Comparison of ENCODE assay signal across 15 cellular contexts in the genomic region with DNA sequence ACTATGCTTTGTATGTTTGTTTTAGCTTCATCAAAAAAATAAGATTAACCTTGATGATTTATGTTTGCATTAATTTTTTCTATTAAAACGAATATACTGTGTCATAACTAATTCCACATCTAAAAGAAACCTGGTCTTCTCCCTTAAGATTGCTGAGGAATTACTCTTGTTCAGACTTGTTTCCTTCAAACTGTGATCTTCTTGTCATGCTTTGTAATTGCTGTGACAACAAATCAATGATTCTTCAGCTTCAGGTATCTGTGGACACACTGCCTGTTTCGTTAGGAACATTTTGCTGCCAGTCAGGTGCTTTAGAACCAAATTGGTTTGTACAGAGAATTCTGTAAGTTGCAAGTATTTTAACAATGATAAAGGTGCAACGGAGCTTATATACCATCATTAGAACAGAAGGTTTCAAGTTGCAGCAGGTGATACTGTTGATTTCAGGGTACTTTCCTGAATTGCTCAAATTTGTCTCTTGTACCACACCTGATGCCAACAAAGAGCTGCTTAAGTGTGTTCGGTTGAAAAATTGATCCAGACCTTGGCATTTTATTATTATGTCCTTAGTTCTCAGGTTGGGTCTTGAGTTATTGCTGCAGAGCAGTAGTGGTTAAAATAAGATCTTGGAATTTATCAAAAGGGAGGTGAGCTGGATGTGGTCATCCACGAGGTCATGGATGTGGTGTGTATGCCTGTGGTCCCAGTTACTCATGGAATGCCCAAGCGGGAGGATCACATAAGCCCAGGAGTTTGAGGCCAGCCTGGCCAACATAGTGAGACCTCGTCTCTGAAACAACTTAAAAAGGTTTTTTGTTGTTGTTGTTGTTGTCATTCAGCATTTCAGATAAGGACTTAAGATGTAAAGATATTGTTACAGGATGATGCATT. TPM values are rescaled to one million over a fixed set of nuclear protein-coding genes. Genes with fewer than 3 reads are reported as not detected.
A peak's percentile ranks its signal among the peaks of the same experiment; 100 is the strongest.
DNase-seq lines count a peak whose midpoint lies in the region; ATAC-seq and TF ChIP-seq lines count a peak whose summit lies in the region.
"Had no signal": no experiment of that assay in that cellular context is flagged by ENCODE, and none has a peak within 500 bp of the region (broad histone marks: within the 10 kb centered on the region; RNA-seq: fewer than 3 reads in every experiment).

No MANE protein-coding gene starts in this region.

- TF ChIP-seq CTCF in IMR-90 (conservative IDR thresholded peaks at IDR 0.05; ENCODE audit: low read depth, low read length) (no peak), mesothelial cell of epicardium (IDR thresholded peaks at IDR 0.05; ENCODE audit: unreplicated experiment) (no peak)

- peak overlapping the region in 2 of 3 donors; percentile 47 to 53 for H3K27ac Mint-ChIP-seq in CD4-positive, CD25-positive, alpha-beta regulatory T cell
- peak overlapping the region; percentile 16 for H3K27ac Mint-ChIP-seq in activated T-helper 2 cell treated with anti-CD3 and anti-CD28 coated beads, Interferon-gamma antibody, Interleukin-2, Interleukin-4, amounts not matched to agents 10 μg/mL and 5 μg/mL and 100 μg/mL, durations not matched to agents 14 hours and 24 hours and 36 hours
- peak overlapping the region; percentile 15 for H3K27ac Mint-ChIP-seq in mesothelial cell of epicardium

- H3K4me3 ChIP-seq in CD4-positive, CD25-positive, alpha-beta regulatory T cell (ENCODE audit: low read depth, low read length) = no peak overlapping the region
- no peak overlapping the region for H3K4me3 ChIP-seq in IMR-90 (ENCODE audit: insufficient read depth, low read depth, low read length)
- H3K4me3 ChIP-seq: colonic mucosa, mucosa of descending colon had no signal

- H3K36me3 ChIP-seq in CD4-positive, CD25-positive, alpha-beta regulatory T cell (ENCODE audit: control insufficient read depth, insufficient read depth, low read length) = peaks cover 51% of the 10 kb centered on the region
- H3K36me3 ChIP-seq in IMR-90 (ENCODE audit: control insufficient read depth, insufficient read depth, low read length) = no peaks in the 10 kb centered on the region
- H3K36me3 ChIP-seq: colonic mucosa had no signal

- in situ Hi-C loops in IMR-90 (cut with MboI; ENCODE audit: low sequenced_read_pairs) = no loop called here

- peaks cover 0 to 8% (median 4%) of the 10 kb centered on the region in 4 donors for H3K4me1 Mint-ChIP-seq in CD4-positive, CD25-positive, alpha-beta regulatory T cell
- peaks cover 18% of the 10 kb centered on the region for H3K4me1 Mint-ChIP-seq in activated T-helper 2 cell treated with anti-CD3 and anti-CD28 coated beads, Interferon-gamma antibody, Interleukin-2, Interleukin-4, amounts not matched to agents 10 μg/mL and 5 μg/mL and 100 μg/mL, durations not matched to agents 14 hours and 24 hours and 36 hours (ENCODE audit: low read depth)
- peaks cover 42% of the 10 kb centered on the region for H3K4me1 Mint-ChIP-seq in mesothelial cell of epicardium

- no peak overlapping the region for H3K9ac ChIP-seq in IMR-90 (ENCODE audit: low read depth, low read length)

- POLR2A ChIA-PET in IMR-90 (lab: Charles Lee; ENCODE audit: unreplicated experiment) = no interaction called here

- no TSS peak for BruUV-seq in IMR-90 (replicated peaks; lab: Mats Ljungman, UMichigan)

- H3K4me1 ChIP-seq in CD4-positive, CD25-positive, alpha-beta regulatory T cell (ENCODE audit: control insufficient read depth, insufficient read depth, low read length, poor library complexity, severe bottlenecking) = no peaks in the 10 kb centered on the region
- peaks cover 4% of the 10 kb centered on the region; the same call in 1 of the 2 replicates for H3K4me1 ChIP-seq in IMR-90 (ENCODE audit: control insufficient read depth, insufficient read depth, low read length)
- H3K4me1 ChIP-seq: colonic mucosa had no signal

- H4K8ac ChIP-seq in IMR-90 (ENCODE audit: low read depth in 2 of 2, low read length in 2 of 2) = no peak overlapping the region

- TF ChIP-seq POLR2A in IMR-90 (IDR thresholded peaks at IDR 0.05; ENCODE audit: low read depth, low read length) = no peak

- H2BK120ac ChIP-seq in IMR-90 (ENCODE audit: low read depth, low read length) = no peak overlapping the region

- intact Hi-C loops in IMR-90 (cut with micrococcal nuclease) = no loop called here
- intact Hi-C loops in activated T-helper 2 cell treated with anti-CD3 and anti-CD28 coated beads, Interferon-gamma antibody, Interleukin-2, Interleukin-4, amounts not matched to agents 10 μg/mL and 5 μg/mL and 100 μg/mL, durations not matched to agents 14 hours and 24 hours and 36 hours (cut with micrococcal nuclease) = no loop called here

- H3K9me3 ChIP-seq in CD4-positive, CD25-positive, alpha-beta regulatory T cell (ENCODE audit: control insufficient read depth in 2 of 2, low read length in 2 of 2) = no peaks in the 10 kb centered on the region
- H3K9me3 ChIP-seq in IMR-90 (ENCODE audit: control insufficient read depth, insufficient read depth, low read length) = no peaks in the 10 kb centered on the region
- H3K9me3 ChIP-seq: colonic mucosa, mucosa of descending colon had no signal

- TF ChIP-seq RAD21 in IMR-90 (IDR thresholded peaks at IDR 0.05; ENCODE audit: low read length) = no peak

- CTCF ChIA-PET in IMR-90 (lab: Yijun Ruan, JAX) = interaction anchor here (1.5 kb wide), 1 partner anchor 22 kb away, joined by 5 read pairs; no protein-coding TSS in a partner anchor

- H3K4me3 Mint-ChIP-seq in CD4-positive, CD25-positive, alpha-beta regulatory T cell = no peak overlapping the region
- H3K4me3 Mint-ChIP-seq in activated T-helper 2 cell treated with anti-CD3 and anti-CD28 coated beads, Interferon-gamma antibody, Interleukin-2, Interleukin-4, amounts not matched to agents 10 μg/mL and 5 μg/mL and 100 μg/mL, durations not matched to agents 14 hours and 24 hours and 36 hours (ENCODE audit: low read depth) = no peak overlapping the region
- H3K4me3 Mint-ChIP-seq in mesothelial cell of epicardium = no peak overlapping the region
- H3K4me3 Mint-ChIP-seq: activated naive CD8-positive, alpha-beta T cell treated with anti-CD3 and anti-CD28 coated beads, Interleukin-2, amount 10 ng/mL, durations not matched to agents 7 days and 5 days had no signal

- no peak overlapping the region for H3K4ac ChIP-seq in IMR-90 (ENCODE audit: low read depth, low read length)

- H2BK15ac ChIP-seq in IMR-90 (ENCODE audit: low read depth, low read length) = no peak overlapping the region

- ATAC-seq in CD4-positive, CD25-positive, alpha-beta regulatory T cell (ENCODE audit: low read depth in 2 of 2) = no peak
- ATAC-seq in IMR-90 (ENCODE audit: low read depth) = 0 out of 2 replicates have a peak, but pooled peaks have one; percentile 17
- ATAC-seq in GM18867 (IDR thresholded peaks at IDR 0.05; ENCODE audit: unreplicated experiment) = no peak
- ATAC-seq in HG03159 (IDR thresholded peaks at IDR 0.05; ENCODE audit: unreplicated experiment) = no peak
- ATAC-seq: mucosa of descending colon had no signal

- no peak overlapping the region for H2BK5ac ChIP-seq in IMR-90 (ENCODE audit: low read depth, low read length, poor library complexity, severe bottlenecking)

- no peak overlapping the region for H3K56ac ChIP-seq in IMR-90 (ENCODE audit: extremely low read depth, insufficient read depth, low read length)

- H3K18ac ChIP-seq in IMR-90 (ENCODE audit: low read depth, low read length) = no peak overlapping the region

- no peak overlapping the region for H4K5ac ChIP-seq in IMR-90 (ENCODE audit: low read depth, low read length)

- H3K27ac ChIP-seq in CD4-positive, CD25-positive, alpha-beta regulatory T cell (ENCODE audit: insufficient read depth, low read length, poor library complexity, severe bottlenecking) = no peak overlapping the region
- H3K27ac ChIP-seq in IMR-90 (ENCODE audit: insufficient read depth, low read length) = no peak overlapping the region
- H3K27ac ChIP-seq: colonic mucosa had no signal

- H3K79me1 ChIP-seq in IMR-90 (ENCODE audit: low read depth in 1 of 2, low read length in 2 of 2) = no peaks in the 10 kb centered on the region

- no peak for DNase-seq in CD4-positive, CD25-positive, alpha-beta regulatory T cell
- DNase-seq in IMR-90 (peak; percentile 69), mesothelial cell of epicardium (ENCODE audit: low spot score in 2 of 2, unreplicated experiment in 2 of 2) (no peak), GOT3 (lab: John Stamatoyannopoulos, UW) (no peak), GM19240 (ENCODE audit: insufficient read length, low spot score) (no peak)
- no peak for DNase-seq in activated T-helper 2 cell treated with anti-CD3 and anti-CD28 coated beads, Interferon-gamma antibody, Interleukin-2, Interleukin-4, amounts not matched to agents 10 μg/mL and 5 μg/mL and 100 μg/mL, durations not matched to agents 14 hours and 24 hours and 36 hours (ENCODE audit: low spot score)
- DNase-seq: activated naive CD8-positive, alpha-beta T cell treated with anti-CD3 and anti-CD28 coated beads, Interleukin-2, amount 10 ng/mL, durations not matched to agents 7 days and 5 days; C1 segment of cervical spinal cord; colonic mucosa; mucosa of descending colon; NCI-H524 treated with DMSO at 0.1 percent for 48 hours; stimulated activated CD4-positive, alpha-beta T cell treated with anti-CD3 and anti-CD28 coated beads, Interleukin-2, amount 100 ng/mL, for 24 hours; stimulated activated naive CD4-positive, alpha-beta T cell had no signal

- H3K9me1 ChIP-seq in IMR-90 (ENCODE audit: insufficient read depth, low read length) = no peaks in the 10 kb centered on the region

- H2AK5ac ChIP-seq in IMR-90 (ENCODE audit: low read depth, low read length) = no peak overlapping the region

- H3K36me3 Mint-ChIP-seq in CD4-positive, CD25-positive, alpha-beta regulatory T cell = peaks cover 40% of the 10 kb centered on the region
- H3K36me3 Mint-ChIP-seq in activated T-helper 2 cell treated with anti-CD3 and anti-CD28 coated beads, Interferon-gamma antibody, Interleukin-2, Interleukin-4, amounts not matched to agents 10 μg/mL and 5 μg/mL and 100 μg/mL, durations not matched to agents 14 hours and 24 hours and 36 hours (ENCODE audit: low read depth) = peaks cover 87% of the 10 kb centered on the region
- H3K36me3 Mint-ChIP-seq in mesothelial cell of epicardium = no peaks in the 10 kb centered on the region

- no peak overlapping the region for H2AFZ ChIP-seq in IMR-90 (replicated peaks; ENCODE audit: low read length, poor library complexity)

- no peaks in the 10 kb centered on the region for H3K27me3 Mint-ChIP-seq in CD4-positive, CD25-positive, alpha-beta regulatory T cell
- H3K27me3 Mint-ChIP-seq in activated T-helper 2 cell treated with anti-CD3 and anti-CD28 coated beads, Interferon-gamma antibody, Interleukin-2, Interleukin-4, amounts not matched to agents 10 μg/mL and 5 μg/mL and 100 μg/mL, durations not matched to agents 14 hours and 24 hours and 36 hours (ENCODE audit: low read depth) = no peaks in the 10 kb centered on the region
- no peaks in the 10 kb centered on the region for H3K27me3 Mint-ChIP-seq in mesothelial cell of epicardium (ENCODE audit: low read depth)
- H3K27me3 Mint-ChIP-seq: activated naive CD8-positive, alpha-beta T cell treated with anti-CD3 and anti-CD28 coated beads, Interleukin-2, amount 10 ng/mL, durations not matched to agents 7 days and 5 days had no signal

- no peaks in the 10 kb centered on the region for H3K9me3 Mint-ChIP-seq in CD4-positive, CD25-positive, alpha-beta regulatory T cell
- no peaks in the 10 kb centered on the region for H3K9me3 Mint-ChIP-seq in activated T-helper 2 cell treated with anti-CD3 and anti-CD28 coated beads, Interferon-gamma antibody, Interleukin-2, Interleukin-4, amounts not matched to agents 10 μg/mL and 5 μg/mL and 100 μg/mL, durations not matched to agents 14 hours and 24 hours and 36 hours
- no peaks in the 10 kb centered on the region for H3K9me3 Mint-ChIP-seq in mesothelial cell of epicardium
- H3K9me3 Mint-ChIP-seq: activated naive CD8-positive, alpha-beta T cell treated with anti-CD3 and anti-CD28 coated beads, Interleukin-2, amount 10 ng/mL, durations not matched to agents 7 days and 5 days had no signal

- dilution Hi-C loops in IMR-90 (cut with HindIII; ENCODE audit: low sequenced_read_pairs, unreplicated experiment) = no loop called here

- no peak overlapping the region for H3K4me2 ChIP-seq in IMR-90 (ENCODE audit: low read depth, low read length)

- H4K20me1 ChIP-seq in IMR-90 (ENCODE audit: insufficient read depth, low read length) = no peaks in the 10 kb centered on the region

- H2BK20ac ChIP-seq in IMR-90 (ENCODE audit: low read depth, low read length) = no peak overlapping the region

- no peak overlapping the region for H3K14ac ChIP-seq in IMR-90 (replicated peaks; ENCODE audit: low read depth, low read length)

- H3K27me3 ChIP-seq in CD4-positive, CD25-positive, alpha-beta regulatory T cell (ENCODE audit: control insufficient read depth, insufficient read depth, low read length) = no peaks in the 10 kb centered on the region
- H3K27me3 ChIP-seq in IMR-90 (ENCODE audit: control insufficient read depth, insufficient read depth, low read length) = no peaks in the 10 kb centered on the region
- H3K27me3 ChIP-seq: colonic mucosa had no signal

- no peak overlapping the region for H3K23ac ChIP-seq in IMR-90 (ENCODE audit: low read depth, low read length)

- no peak overlapping the region for H2AK9ac ChIP-seq in IMR-90 (replicated peaks; ENCODE audit: low read depth, low read length, poor library complexity)

- H4K91ac ChIP-seq in IMR-90 (ENCODE audit: insufficient read depth, low read depth, low read length) = no peak overlapping the region

- WGBS in IMR-90 (ENCODE audit: extremely low coverage in 2 of 2, insufficient read length in 1 of 2), 2 experiments = 71% methylated on average over 3 of the region's 7 CpGs; no CpG with 5 or more reads in 1 of the 2 experiments

RNA-seq across cellular contexts. Expression of gene SYTL3, which starts 19.5 kb away (rescaled TPM):
- 54.8 TPM for total RNA-seq in CD4-positive, CD25-positive, alpha-beta regulatory T cell
- polyA plus RNA-seq in CD4-positive, CD25-positive, alpha-beta regulatory T cell = 10 to 100 TPM; 12.2 to 15.5 (median 13.8) TPM
- 3.6 and 4.3 TPM in 2 replicates for total RNA-seq in IMR-90 (2012; rRNA removed)
- polyA plus RNA-seq in IMR-90 (2012; rRNA removed) = 2.8 and 2.9 TPM in 2 replicates
- 1.6 and 2.4 TPM in 2 replicates for polyA plus RNA-seq in IMR-90 (2012; cell fraction: cytosol; rRNA removed)
- polyA plus RNA-seq in IMR-90 (2012; cell fraction: nucleus; rRNA removed; ENCODE audit: low replicate concordance) = 3.8 and 6.6 TPM in 2 replicates
- 232 and 242 TPM in 2 replicates for total RNA-seq in activated T-helper 2 cell treated with anti-CD3 and anti-CD28 coated beads, Interferon-gamma antibody, Interleukin-2, Interleukin-4, amounts not matched to agents 10 μg/mL and 5 μg/mL and 100 μg/mL, durations not matched to agents 14 hours and 24 hours and 36 hours
- 5.4 to 6.1 TPM (median 5.5 TPM) in 3 replicates for total RNA-seq in mesothelial cell of epicardium

RNA-seq across cellular contexts. Expression of gene DYNLT1, which starts 24.8 kb away (rescaled TPM):
- 123 TPM for total RNA-seq in CD4-positive, CD25-positive, alpha-beta regulatory T cell
- polyA plus RNA-seq in CD4-positive, CD25-positive, alpha-beta regulatory T cell = 100 to 1,000 TPM; 103 to 127 (median 113) TPM
- total RNA-seq in IMR-90 (2012; rRNA removed) (187 and 235 TPM in 2 replicates), mesothelial cell of epicardium (142 to 148 TPM (median 145 TPM) in 3 replicates)
- polyA plus RNA-seq in IMR-90 (2012; rRNA removed) = 338 and 349 TPM in 2 replicates
- 134 and 310 TPM in 2 replicates for polyA plus RNA-seq in IMR-90 (2012; cell fraction: cytosol; rRNA removed)
- polyA plus RNA-seq in IMR-90 (2012; cell fraction: nucleus; rRNA removed; ENCODE audit: low replicate concordance) = 32.9 and 226 TPM in 2 replicates
- 94.4 and 108 TPM in 2 replicates for total RNA-seq in activated T-helper 2 cell treated with anti-CD3 and anti-CD28 coated beads, Interferon-gamma antibody, Interleukin-2, Interleukin-4, amounts not matched to agents 10 μg/mL and 5 μg/mL and 100 μg/mL, durations not matched to agents 14 hours and 24 hours and 36 hours
